Comparison of ENCODE assay signal across 9 cellular contexts in genomic region chr2:218395456-218395825, GRCh38. TPM values are rescaled to one million over a fixed set of nuclear protein-coding genes. Genes with fewer than 3 reads are reported as not detected.
A peak's percentile ranks its signal among the peaks of the same experiment; 100 is the strongest.
DNase-seq lines count a peak whose midpoint lies in the region; ATAC-seq and TF ChIP-seq lines count a peak whose summit lies in the region.
"Had no signal": no experiment of that assay in that cellular context is flagged by ENCODE, and none has a peak within 500 bp of the region (broad histone marks: within the 10 kb centered on the region; RNA-seq: fewer than 3 reads in every experiment).

No MANE protein-coding gene starts in this region.

- POLR2A ChIA-PET in CD4-positive, alpha-beta T cell (lab: Charles Lee), result interaction anchor here (0.6 to 4.9 kb wide), 18 partner anchors 8 to 993 kb away, joined by 3 to 74 read pairs (median 8); partner anchors contain the start of genes AAMP, ARPC2, BCS1L and CATIP

- H3K4me1 Mint-ChIP-seq in CD4-positive, alpha-beta T cell (ENCODE audit: low read depth), result peaks cover 41% of the 10 kb centered on the region

- H3K9me3 Mint-ChIP-seq in CD4-positive, alpha-beta T cell, result no peaks in the 10 kb centered on the region

- intact Hi-C loops in CD4-positive, alpha-beta T cell (cut with DNase I, micrococcal nuclease), result loop anchor here (2.0 to 10.0 kb wide), 8 partner anchors 25 to 782 kb away; partner anchors contain the start of genes ARPC2 (in 1 of the 2), CATIP (in 1 of the 2), CNPPD1 (in 1 of the 2) and RETREG2 (in 1 of the 2)

- H3K27me3 Mint-ChIP-seq in CD4-positive, alpha-beta T cell, result no peaks in the 10 kb centered on the region

- ATAC-seq in CD4-positive, alpha-beta T cell (ENCODE audit: poor library complexity), result no peak

- H3K27ac Mint-ChIP-seq in CD4-positive, alpha-beta T cell, result peak overlapping the region; percentile 99

- H2AFZ ChIP-seq in neuron (ENCODE audit: low read depth, low read length), result peak overlapping the region; percentile 92

- H3K4me1 ChIP-seq in NT2/D1 (ENCODE audit: insufficient read depth, insufficient read length) (peaks cover 15% of the 10 kb centered on the region), endocrine pancreas (ENCODE audit: control insufficient read depth, insufficient read depth, low read length) (no peaks in the 10 kb centered on the region), neuron (ENCODE audit: insufficient read depth, low read length) (peaks cover 16% of the 10 kb centered on the region)

- H3K36me3 ChIP-seq in NT2/D1 (ENCODE audit: insufficient read depth, insufficient read length, low read length) (no peaks in the 10 kb centered on the region), endocrine pancreas (ENCODE audit: control insufficient read depth, insufficient read depth, low read length) (no peaks in the 10 kb centered on the region), neuron (ENCODE audit: insufficient read depth, low read length) (no peaks in the 10 kb centered on the region)

- peak overlapping the region; percentile 94 for H3K4me3 Mint-ChIP-seq in CD4-positive, alpha-beta T cell

- H3K36me3 Mint-ChIP-seq in CD4-positive, alpha-beta T cell (ENCODE audit: low read depth), result peaks cover 22% of the 10 kb centered on the region

- H3K27me3 ChIP-seq in CD4-positive, alpha-beta T cell (ENCODE audit: control insufficient read depth, insufficient read depth, low read length), result no peaks in the 10 kb centered on the region
- H3K27me3 ChIP-seq in NT2/D1 (ENCODE audit: insufficient read depth, insufficient read length) (peaks cover 36% of the 10 kb centered on the region), endocrine pancreas (ENCODE audit: control insufficient read depth, insufficient read depth, low read length) (no peaks in the 10 kb centered on the region), neuron (ENCODE audit: insufficient read depth, low read length) (peaks cover 29% of the 10 kb centered on the region)

- H3K9me3 ChIP-seq in CD4-positive, alpha-beta T cell (ENCODE audit: control insufficient read depth, low read length), result no peaks in the 10 kb centered on the region
- H3K9me3 ChIP-seq in NT2/D1 (ENCODE audit: insufficient read depth, low read length) (no peaks in the 10 kb centered on the region), endocrine pancreas (ENCODE audit: control insufficient read depth, low read length) (no peaks in the 10 kb centered on the region), neuron (ENCODE audit: low read length) (no peaks in the 10 kb centered on the region)

- no peak for TF ChIP-seq CTCF in CD4-positive, alpha-beta T cell (IDR thresholded peaks at IDR 0.05)

- H3K27ac ChIP-seq in CD4-positive, alpha-beta T cell (ENCODE audit: low read depth, low read length), result no peak overlapping the region

- CTCF ChIA-PET in CD4-positive, alpha-beta T cell (lab: Charles Lee), result interaction anchor here (1.0 to 3.2 kb wide), 7 partner anchors 26 to 124 kb away, joined by 3 to 22 read pairs (median 7); partner anchors contain the start of gene TMBIM1

- H3K9ac ChIP-seq in NT2/D1 (ENCODE audit: insufficient read length, low read depth) (peak overlapping the region; percentile 79), endocrine pancreas (ENCODE audit: control insufficient read depth, insufficient read depth, low read length) (peak overlapping the region; percentile 4)

- H3K4me3 ChIP-seq in NT2/D1 (ENCODE audit: insufficient read length, low read depth) (peak overlapping the region; percentile 50), endocrine pancreas (ENCODE audit: control insufficient read depth, insufficient read depth, low read length) (no peak overlapping the region), neuron (ENCODE audit: low read length) (peak overlapping the region; percentile 84)

- DNase-seq in CD4-positive, alpha-beta T cell, result no peak
- DNase-seq in NT2/D1 (ENCODE audit: low read depth, low spot score), result no peak
- no peak for DNase-seq in nucleus accumbens (lab: John Stamatoyannopoulos, UW)
- no peak for DNase-seq in COR-L47 (lab: John Stamatoyannopoulos, UW)
- DNase-seq in NCI-H2171 treated with DMSO at 0.1 percent for 48 hours (lab: John Stamatoyannopoulos, UW), result no peak
- DNase-seq in HK-2 (ENCODE audit: unreplicated experiment), result no peak

RNA-seq across cellular contexts. Expression of gene CTDSP1, which starts 4.2 kb away (rescaled TPM):
- 10 to 100 TPM; 70.5 to 76.8 TPM for total RNA-seq in CD4-positive, alpha-beta T cell

RNA-seq across cellular contexts. Expression of gene SLC11A1, which starts 13.4 kb away (rescaled TPM):
- 1 to 10 TPM; 4.9 to 6.3 TPM for total RNA-seq in CD4-positive, alpha-beta T cell

RNA-seq across cellular contexts. Expression of gene VIL1, which starts 23.5 kb away (rescaled TPM):
- under 1 TPM; 0.20 to 0.33 TPM for total RNA-seq in CD4-positive, alpha-beta T cell

RNA-seq across cellular contexts. Expression of gene CATIP, which starts 38.8 kb away (rescaled TPM):
- total RNA-seq in CD4-positive, alpha-beta T cell, result not detected
- total RNA-seq: aorta had no signal
